26 cellular contexts compared by ENCODE assay signal in the genomic region with DNA sequence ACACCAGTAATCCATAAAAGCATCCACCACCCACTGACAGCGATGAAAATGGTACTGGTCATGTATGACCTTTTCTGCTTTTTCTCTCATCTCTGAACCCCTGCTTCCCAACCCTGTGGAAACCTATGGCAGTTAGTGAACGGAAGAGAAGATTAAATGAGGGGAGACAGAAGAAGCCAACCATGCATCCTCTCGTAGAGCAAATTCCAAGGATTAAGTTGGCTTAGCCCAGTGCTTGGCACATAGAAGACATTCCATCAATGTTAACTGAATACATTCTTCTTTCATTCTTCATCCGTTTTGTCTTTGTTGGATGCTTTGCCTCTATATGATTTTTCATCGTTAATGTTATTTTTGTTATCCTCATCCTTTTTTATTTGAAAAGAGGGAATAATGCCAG.
DNase-seq lines count a peak whose midpoint lies in the region; ATAC-seq, FAIRE-seq and TF ChIP-seq lines count a peak whose summit lies in the region.
"Had no signal": no experiment of that assay in that cellular context is flagged by ENCODE, and none has a peak within 500 bp of the region (broad histone marks: within the 10 kb centered on the region; RNA-seq: fewer than 3 reads in every experiment).

No MANE protein-coding gene starts in this region.

- no peak for ATAC-seq in activated T-helper 17 cell treated with anti-CD3 and anti-CD28 coated beads, Interleukin-2, amount 50 U/mL, for 72 hours (replicated peaks)
- ATAC-seq: A549; CD8-positive, alpha-beta T cell; GM12878 had no signal

- H3K4me3 ChIP-seq in fibroblast of villous mesenchyme (ENCODE audit: low read depth, low read length) (no peak overlapping the region), retinal pigment epithelial cell (ENCODE audit: low read length) (no peak overlapping the region)
- H3K4me3 ChIP-seq: A549; BLaER1 treated with 17β-estradiol and CSF1 and Interleukin-3, amounts not matched to agents 10 nM and 100 nM; GM12878 had no signal

- H3K36me3 Mint-ChIP-seq in activated T-helper 17 cell treated with anti-CD3 and anti-CD28 coated beads, Interleukin-2, amount 50 U/mL, for 72 hours (ENCODE audit: low read depth), result no peaks in the 10 kb centered on the region
- H3K36me3 Mint-ChIP-seq: CD8-positive, alpha-beta T cell had no signal

- no peak overlapping the region for H3K4me3 Mint-ChIP-seq in activated T-helper 17 cell treated with anti-CD3 and anti-CD28 coated beads, Interleukin-2, amount 50 U/mL, for 72 hours
- H3K4me3 Mint-ChIP-seq: B cell; CD4-positive, alpha-beta T cell; CD8-positive, alpha-beta T cell had no signal

- H3K27ac Mint-ChIP-seq in activated T-helper 17 cell treated with anti-CD3 and anti-CD28 coated beads, Interleukin-2, amount 50 U/mL, for 72 hours, result no peak overlapping the region
- H3K27ac Mint-ChIP-seq: B cell; CD4-positive, alpha-beta T cell; CD8-positive, alpha-beta T cell had no signal

- TF ChIP-seq CTCF in D721Med (IDR thresholded peaks at IDR 0.05; ENCODE audit: insufficient read depth, missing control alignments) (no peak), fibroblast of villous mesenchyme (IDR thresholded peaks at IDR 0.05; ENCODE audit: insufficient read depth, low read depth, low read length) (no peak), retinal pigment epithelial cell (conservative IDR thresholded peaks at IDR 0.05; ENCODE audit: low read depth, low read length) (no peak)

- FAIRE-seq in D721Med (lab: Jason Lieb, UNC), result peak; percentile 46
- FAIRE-seq: A549, GM12878, GM12892, GM18507 had no signal

- peaks cover 10% of the 10 kb centered on the region for H3K9me3 Mint-ChIP-seq in activated T-helper 17 cell treated with anti-CD3 and anti-CD28 coated beads, Interleukin-2, amount 50 U/mL, for 72 hours

- H3K4me1 Mint-ChIP-seq in activated T-helper 17 cell treated with anti-CD3 and anti-CD28 coated beads, Interleukin-2, amount 50 U/mL, for 72 hours, result no peaks in the 10 kb centered on the region
- H3K4me1 Mint-ChIP-seq: B cell had no signal

- H3K27me3 Mint-ChIP-seq in activated T-helper 17 cell treated with anti-CD3 and anti-CD28 coated beads, Interleukin-2, amount 50 U/mL, for 72 hours, result no peaks in the 10 kb centered on the region
- H3K27me3 Mint-ChIP-seq: B cell; CD4-positive, alpha-beta T cell had no signal

- no peak for DNase-seq in D721Med (ENCODE audit: insufficient read length, low spot score)
- peak; percentile 38 for DNase-seq in amniotic epithelial cell (ENCODE audit: low read depth)
- DNase-seq in fibroblast of villous mesenchyme (ENCODE audit: low read depth), result peak; percentile 29
- DNase-seq in retinal pigment epithelial cell (ENCODE audit: low read depth), result peak; percentile 55
- no peak for DNase-seq in NCI-H526 treated with DMSO at 0.1 percent for 48 hours (lab: John Stamatoyannopoulos, UW)
- no peak for DNase-seq in NOMO-1 (lab: John Stamatoyannopoulos, UW; ENCODE audit: unreplicated experiment in 2 of 2)
- DNase-seq in NCI-H2107 (lab: John Stamatoyannopoulos, UW), result no peak
- DNase-seq: AML-193; Caco-2; Calu3; CD4-positive, alpha-beta T cell; CD8-positive, alpha-beta T cell; DMS 273 treated with DMSO at 0.1 percent for 48 hours; DMS153; DMS53; DMS79; DND-41; EL; GDM1 had no signal

Comparison
In these comparisons a context has a peak if more than half of its experiments do, and no peak if none do; other contexts are left out.
1. DNase-seq: peak in amniotic epithelial cell (single experiment), fibroblast of villous mesenchyme (single experiment) and retinal pigment epithelial cell (single experiment); none in D721Med (single experiment), NCI-H526 treated with DMSO at 0.1 percent for 48 hours (single experiment), NOMO-1 (0 of 2) and NCI-H2107 (single experiment).